9 cellular contexts compared by ENCODE assay signal in genomic region chr4:82372502-82372873, GRCh38. TPM values are rescaled to one million over a fixed set of nuclear protein-coding genes. Genes with fewer than 3 reads are reported as not detected.
DNase-seq lines count a peak whose midpoint lies in the region; ATAC-seq, FAIRE-seq and TF ChIP-seq lines count a peak whose summit lies in the region.
"Had no signal": no experiment of that assay in that cellular context is flagged by ENCODE, and none has a peak within 500 bp of the region (broad histone marks: within the 10 kb centered on the region; RNA-seq: fewer than 3 reads in every experiment).

No MANE protein-coding gene starts in this region.

- peaks cover 1% of the 10 kb centered on the region for H3K27me3 Mint-ChIP-seq in IgD-negative memory B cell
- H3K27me3 Mint-ChIP-seq in T-helper 2 cell treated with Interferon-gamma antibody and Interleukin-4, amounts not matched to agents 5 μg/mL and 100 μg/mL, for 36 hours (ENCODE audit: low read depth), result peaks cover 2% of the 10 kb centered on the region

- peaks cover 3% of the 10 kb centered on the region for H3K36me3 Mint-ChIP-seq in IgD-negative memory B cell
- H3K36me3 Mint-ChIP-seq in T-helper 2 cell treated with Interferon-gamma antibody and Interleukin-4, amounts not matched to agents 5 μg/mL and 100 μg/mL, for 36 hours (ENCODE audit: low read depth), result peaks cover 64% of the 10 kb centered on the region

- peak overlapping the region; percentile 99 for H3K4me3 ChIP-seq in bronchial epithelial cell (ENCODE audit: low read depth, low read length)

- FAIRE-seq in bronchial epithelial cell (lab: Jason Lieb, UNC), result no peak
- FAIRE-seq: TTC549 had no signal

- ATAC-seq in omental fat pad (ENCODE audit: low FRiP score), result no peak
- no peak for ATAC-seq in GM18907 (IDR thresholded peaks at IDR 0.05; ENCODE audit: unreplicated experiment)

- H3K27ac Mint-ChIP-seq in IgD-negative memory B cell, result peak overlapping the region; percentile 91 to 100 (median 93)
- peak overlapping the region; percentile 100 for H3K27ac Mint-ChIP-seq in T-helper 2 cell treated with Interferon-gamma antibody and Interleukin-4, amounts not matched to agents 5 μg/mL and 100 μg/mL, for 36 hours

- H3K4me1 Mint-ChIP-seq in IgD-negative memory B cell, result peaks cover 45 to 62% (median 46%) of the 10 kb centered on the region in 3 donors
- peaks cover 36% of the 10 kb centered on the region for H3K4me1 Mint-ChIP-seq in T-helper 2 cell treated with Interferon-gamma antibody and Interleukin-4, amounts not matched to agents 5 μg/mL and 100 μg/mL, for 36 hours (ENCODE audit: low read depth)

- peaks cover 3% of the 10 kb centered on the region for H3K36me3 ChIP-seq in bronchial epithelial cell (ENCODE audit: control insufficient read depth, insufficient read depth, low read length)

- H3K27me3 ChIP-seq in bronchial epithelial cell (ENCODE audit: control insufficient read depth, insufficient read depth, low read length), result no peaks in the 10 kb centered on the region

- TF ChIP-seq CTCF in bronchial epithelial cell (IDR thresholded peaks at IDR 0.05; ENCODE audit: insufficient read depth, low read length, severe bottlenecking) (no peak), omental fat pad (IDR thresholded peaks at IDR 0.05) (no peak)

- peak overlapping the region; percentile 90 to 100 (median 99) for H3K4me3 Mint-ChIP-seq in IgD-negative memory B cell
- H3K4me3 Mint-ChIP-seq in T-helper 2 cell treated with Interferon-gamma antibody and Interleukin-4, amounts not matched to agents 5 μg/mL and 100 μg/mL, for 36 hours, result peak overlapping the region; percentile 99

- no peaks in the 10 kb centered on the region for H3K9me3 Mint-ChIP-seq in IgD-negative memory B cell
- no peaks in the 10 kb centered on the region for H3K9me3 Mint-ChIP-seq in T-helper 2 cell treated with Interferon-gamma antibody and Interleukin-4, amounts not matched to agents 5 μg/mL and 100 μg/mL, for 36 hours

- DNase-seq in COLO668 (lab: John Stamatoyannopoulos, UW; ENCODE audit: unreplicated experiment) (peak; percentile 51), bronchial epithelial cell (ENCODE audit: low read depth) (peak; percentile 22), kidney tubule cell (ENCODE audit: low spot score) (peak; percentile 30), omental fat pad (ENCODE audit: low spot score) (no peak)
- DNase-seq in T-helper 2 cell treated with Interferon-gamma antibody and Interleukin-4, amounts not matched to agents 5 μg/mL and 100 μg/mL, for 36 hours (ENCODE audit: low spot score), result peak; percentile 44
- DNase-seq in stimulated activated CD4-positive, alpha-beta T cell treated with anti-CD3 and anti-CD28 coated beads, Interleukin-2, amount 100 ng/mL, for 24 hours, result peak; percentile 55 to 59

RNA-seq across cellular contexts. Expression of gene HNRNPD, which starts 1.3 kb away (rescaled TPM):
- 233 TPM for polyA plus RNA-seq in IgD-negative memory B cell
- total RNA-seq in bronchial epithelial cell (22.6 and 24.1 TPM in 2 replicates), omental fat pad (100 to 1,000 TPM in 1 of 4 donors, 10 to 100 TPM in 3; 69.2 to 108 (median 86.1) TPM)

RNA-seq across cellular contexts. Expression of gene HNRNPDL, which starts 57.8 kb away (rescaled TPM):
- 256 TPM for polyA plus RNA-seq in IgD-negative memory B cell
- total RNA-seq in bronchial epithelial cell (95.9 and 141 TPM in 2 replicates), omental fat pad (100 to 1,000 TPM; 165 to 237 (median 185) TPM)

RNA-seq across cellular contexts. Expression of gene ENOPH1, which starts 57.9 kb away (rescaled TPM):
- 37.3 TPM for polyA plus RNA-seq in IgD-negative memory B cell
- total RNA-seq in bronchial epithelial cell (94.3 and 136 TPM in 2 replicates), omental fat pad (10 to 100 TPM; 16.9 to 24.0 (median 20.4) TPM)
